Comparison of ENCODE assay signal across 21 cellular contexts in the genomic region with DNA sequence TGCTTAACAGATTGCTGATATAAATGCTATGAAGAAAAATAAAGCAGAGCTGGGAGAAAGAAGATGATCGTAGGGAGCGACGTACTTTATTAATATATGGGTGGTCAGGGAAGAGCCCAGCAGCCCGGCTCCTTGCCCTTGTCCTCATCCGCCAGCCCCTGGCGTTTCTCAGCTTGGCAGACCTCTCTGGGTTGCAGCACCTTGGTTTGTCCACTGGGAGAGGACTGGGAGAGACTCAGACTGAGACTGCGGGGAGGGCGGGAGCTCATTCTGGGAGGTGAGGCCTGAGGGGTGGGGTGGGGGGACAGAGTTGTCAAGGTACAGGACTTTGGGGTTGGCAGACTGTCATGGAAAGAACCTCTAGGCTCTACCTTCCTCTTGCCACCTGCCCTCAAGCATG. TPM values are rescaled to one million over a fixed set of nuclear protein-coding genes. Genes with fewer than 3 reads are reported as not detected.
DNase-seq lines count a peak whose midpoint lies in the region; ATAC-seq, FAIRE-seq and TF ChIP-seq lines count a peak whose summit lies in the region.
"Had no signal": no experiment of that assay in that cellular context is flagged by ENCODE, and none has a peak within 500 bp of the region (broad histone marks: within the 10 kb centered on the region; RNA-seq: fewer than 3 reads in every experiment).

No MANE protein-coding gene starts in this region.

- no peaks in the 10 kb centered on the region for H3K36me3 Mint-ChIP-seq in WTC11
- H3K36me3 Mint-ChIP-seq: CD8-positive, alpha-beta memory T cell had no signal

- H3K27ac ChIP-seq in kidney (ENCODE audit: low read depth in 2 of 2, low read length in 2 of 2), result no peak overlapping the region
- H3K27ac ChIP-seq: neutrophil, SJSA1 had no signal

- intact Hi-C loops in kidney (cut with DNase I), result no loop called here

- no peaks in the 10 kb centered on the region; the same call in 1 of the 2 replicates for H3K27me3 Mint-ChIP-seq in WTC11 (ENCODE audit: low read depth)
- H3K27me3 Mint-ChIP-seq: CD8-positive, alpha-beta memory T cell had no signal

- peak; percentile 83 for ATAC-seq in WTC11

- H3K4me3 ChIP-seq in GM12864 (ENCODE audit: low read depth, low read length) (no peak overlapping the region), kidney (ENCODE audit: low read length in 2 of 2) (no peak overlapping the region)
- H3K4me3 ChIP-seq: SJSA1, stomach had no signal

- no peak for DNase-seq in GM12864 (ENCODE audit: low read depth)
- peak; percentile 49 for DNase-seq in WTC11 (ENCODE audit: low spot score)
- peak; percentile 59 for DNase-seq in kidney
- no peak for DNase-seq in NCI-H2107 treated with DMSO at 0.1 percent for 48 hours (lab: John Stamatoyannopoulos, UW; ENCODE audit: unreplicated experiment)
- no peak for DNase-seq in stimulated activated CD4-positive, alpha-beta T cell treated with anti-CD3 and anti-CD28 coated beads, Interleukin-4, amount 100 ng/mL, for 4 hours
- DNase-seq in GM13976 (ENCODE audit: low spot score), result no peak
- DNase-seq: activated CD8-positive, alpha-beta memory T cell treated with anti-CD3 and anti-CD28 coated beads, Interleukin-2, amount 50 U/mL, for 48 hours; activated naive CD4-positive, alpha-beta T cell; CD8-positive, alpha-beta memory T cell; NCI-H1417; NCI-H748 treated with DMSO at 0.1 percent for 48 hours; retina; stomach; T-helper 9 cell had no signal

- peaks cover 9 to 38% of the 10 kb centered on the region in 2 donors for H3K4me1 ChIP-seq in kidney (ENCODE audit: control insufficient read depth in 1 of 2, insufficient read depth in 1 of 2, low read depth in 1 of 2, low read length in 2 of 2)

- no peaks in the 10 kb centered on the region for H3K36me3 ChIP-seq in kidney (ENCODE audit: control insufficient read depth in 1 of 2, insufficient read depth in 2 of 2, low read length in 2 of 2)
- H3K36me3 ChIP-seq: neutrophil, SJSA1, stomach had no signal

- in situ Hi-C loops in GM13976 (cut with MboI; ENCODE audit: low sequenced_read_pairs, unreplicated experiment), result no loop called here

- H3K9ac ChIP-seq in kidney (ENCODE audit: low read length in 2 of 2), result no peak overlapping the region

- no peak for FAIRE-seq in kidney (lab: Jason Lieb, UNC)
- FAIRE-seq: astrocyte, colon, endothelial cell of umbilical vein, frontal cortex had no signal

- H3K9me3 Mint-ChIP-seq in WTC11, result no peaks in the 10 kb centered on the region
- H3K9me3 Mint-ChIP-seq: CD8-positive, alpha-beta memory T cell had no signal

- peaks cover 37% of the 10 kb centered on the region for H3K4me1 Mint-ChIP-seq in WTC11

- TF ChIP-seq CTCF in GM12864 (IDR thresholded peaks at IDR 0.05; ENCODE audit: low read depth, low read length, missing control alignments), result peak; percentile 1
- no peak for TF ChIP-seq CTCF in WTC11 (IDR thresholded peaks at IDR 0.05)
- no peak for TF ChIP-seq CTCF in kidney (IDR thresholded peaks at IDR 0.05; ENCODE audit: borderline replicate concordance, extremely low read depth, insufficient read depth)
- no peak for TF ChIP-seq CTCF in GM13976 (IDR thresholded peaks at IDR 0.05; ENCODE audit: borderline replicate concordance, control extremely low read depth, extremely low read depth, insufficient read depth, missing control alignments)

- POLR2A ChIA-PET in WTC11 (lab: Charles Lee), result interaction anchor here (0.9 kb wide), 1 partner anchor 19 kb away, joined by 7 read pairs; no protein-coding TSS in a partner anchor

- no peak overlapping the region for H3K4me3 Mint-ChIP-seq in WTC11
- H3K4me3 Mint-ChIP-seq: CD8-positive, alpha-beta memory T cell had no signal

- H3K9me3 ChIP-seq in kidney (ENCODE audit: control insufficient read depth in 1 of 2, low read length in 2 of 2), result no peaks in the 10 kb centered on the region
- H3K9me3 ChIP-seq: neutrophil, SJSA1, stomach had no signal

- CTCF ChIA-PET in WTC11 (lab: Charles Lee), result interaction anchor here (0.6 to 5.7 kb wide), 20 partner anchors 10 to 197 kb away, joined by 3 to 52 read pairs (median 4); a partner anchor contains a TSS

- no peak overlapping the region for H3K27ac Mint-ChIP-seq in WTC11

TF ChIP-seq in WTC11, 78 proteins besides CTCF, POLR2A, EP300 and RAD21 (continues in another document):
- TF ChIP-seq, protein P1, sequence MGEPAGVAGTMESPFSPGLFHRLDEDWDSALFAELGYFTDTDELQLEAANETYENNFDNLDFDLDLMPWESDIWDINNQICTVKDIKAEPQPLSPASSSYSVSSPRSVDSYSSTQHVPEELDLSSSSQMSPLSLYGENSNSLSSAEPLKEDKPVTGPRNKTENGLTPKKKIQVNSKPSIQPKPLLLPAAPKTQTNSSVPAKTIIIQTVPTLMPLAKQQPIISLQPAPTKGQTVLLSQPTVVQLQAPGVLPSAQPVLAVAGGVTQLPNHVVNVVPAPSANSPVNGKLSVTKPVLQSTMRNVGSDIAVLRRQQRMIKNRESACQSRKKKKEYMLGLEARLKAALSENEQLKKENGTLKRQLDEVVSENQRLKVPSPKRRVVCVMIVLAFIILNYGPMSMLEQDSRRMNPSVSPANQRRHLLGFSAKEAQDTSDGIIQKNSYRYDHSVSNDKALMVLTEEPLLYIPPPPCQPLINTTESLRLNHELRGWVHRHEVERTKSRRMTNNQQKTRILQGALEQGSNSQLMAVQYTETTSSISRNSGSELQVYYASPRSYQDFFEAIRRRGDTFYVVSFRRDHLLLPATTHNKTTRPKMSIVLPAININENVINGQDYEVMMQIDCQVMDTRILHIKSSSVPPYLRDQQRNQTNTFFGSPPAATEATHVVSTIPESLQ (CRISPR knock-in tag; IDR thresholded peaks at IDR 0.05), result no peak
- no peak for TF ChIP-seq SP1 (CRISPR knock-in tag; conservative IDR thresholded peaks at IDR 0.05)
- TF ChIP-seq JAZF1 (CRISPR knock-in tag; IDR thresholded peaks at IDR 0.05), result no peak
- TF ChIP-seq NFYB (CRISPR knock-in tag; conservative IDR thresholded peaks at IDR 0.05; ENCODE audit: low read depth), result no peak
- TF ChIP-seq, protein P2, sequence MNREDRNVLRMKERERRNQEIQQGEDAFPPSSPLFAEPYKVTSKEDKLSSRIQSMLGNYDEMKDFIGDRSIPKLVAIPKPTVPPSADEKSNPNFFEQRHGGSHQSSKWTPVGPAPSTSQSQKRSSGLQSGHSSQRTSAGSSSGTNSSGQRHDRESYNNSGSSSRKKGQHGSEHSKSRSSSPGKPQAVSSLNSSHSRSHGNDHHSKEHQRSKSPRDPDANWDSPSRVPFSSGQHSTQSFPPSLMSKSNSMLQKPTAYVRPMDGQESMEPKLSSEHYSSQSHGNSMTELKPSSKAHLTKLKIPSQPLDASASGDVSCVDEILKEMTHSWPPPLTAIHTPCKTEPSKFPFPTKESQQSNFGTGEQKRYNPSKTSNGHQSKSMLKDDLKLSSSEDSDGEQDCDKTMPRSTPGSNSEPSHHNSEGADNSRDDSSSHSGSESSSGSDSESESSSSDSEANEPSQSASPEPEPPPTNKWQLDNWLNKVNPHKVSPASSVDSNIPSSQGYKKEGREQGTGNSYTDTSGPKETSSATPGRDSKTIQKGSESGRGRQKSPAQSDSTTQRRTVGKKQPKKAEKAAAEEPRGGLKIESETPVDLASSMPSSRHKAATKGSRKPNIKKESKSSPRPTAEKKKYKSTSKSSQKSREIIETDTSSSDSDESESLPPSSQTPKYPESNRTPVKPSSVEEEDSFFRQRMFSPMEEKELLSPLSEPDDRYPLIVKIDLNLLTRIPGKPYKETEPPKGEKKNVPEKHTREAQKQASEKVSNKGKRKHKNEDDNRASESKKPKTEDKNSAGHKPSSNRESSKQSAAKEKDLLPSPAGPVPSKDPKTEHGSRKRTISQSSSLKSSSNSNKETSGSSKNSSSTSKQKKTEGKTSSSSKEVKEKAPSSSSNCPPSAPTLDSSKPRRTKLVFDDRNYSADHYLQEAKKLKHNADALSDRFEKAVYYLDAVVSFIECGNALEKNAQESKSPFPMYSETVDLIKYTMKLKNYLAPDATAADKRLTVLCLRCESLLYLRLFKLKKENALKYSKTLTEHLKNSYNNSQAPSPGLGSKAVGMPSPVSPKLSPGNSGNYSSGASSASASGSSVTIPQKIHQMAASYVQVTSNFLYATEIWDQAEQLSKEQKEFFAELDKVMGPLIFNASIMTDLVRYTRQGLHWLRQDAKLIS (CRISPR knock-in tag; IDR thresholded peaks at IDR 0.05; ENCODE audit: borderline replicate concordance), result no peak
- TF ChIP-seq FOXJ3 (CRISPR knock-in tag; IDR thresholded peaks at IDR 0.05; ENCODE audit: borderline replicate concordance), result no peak
- TF ChIP-seq, protein P3, sequence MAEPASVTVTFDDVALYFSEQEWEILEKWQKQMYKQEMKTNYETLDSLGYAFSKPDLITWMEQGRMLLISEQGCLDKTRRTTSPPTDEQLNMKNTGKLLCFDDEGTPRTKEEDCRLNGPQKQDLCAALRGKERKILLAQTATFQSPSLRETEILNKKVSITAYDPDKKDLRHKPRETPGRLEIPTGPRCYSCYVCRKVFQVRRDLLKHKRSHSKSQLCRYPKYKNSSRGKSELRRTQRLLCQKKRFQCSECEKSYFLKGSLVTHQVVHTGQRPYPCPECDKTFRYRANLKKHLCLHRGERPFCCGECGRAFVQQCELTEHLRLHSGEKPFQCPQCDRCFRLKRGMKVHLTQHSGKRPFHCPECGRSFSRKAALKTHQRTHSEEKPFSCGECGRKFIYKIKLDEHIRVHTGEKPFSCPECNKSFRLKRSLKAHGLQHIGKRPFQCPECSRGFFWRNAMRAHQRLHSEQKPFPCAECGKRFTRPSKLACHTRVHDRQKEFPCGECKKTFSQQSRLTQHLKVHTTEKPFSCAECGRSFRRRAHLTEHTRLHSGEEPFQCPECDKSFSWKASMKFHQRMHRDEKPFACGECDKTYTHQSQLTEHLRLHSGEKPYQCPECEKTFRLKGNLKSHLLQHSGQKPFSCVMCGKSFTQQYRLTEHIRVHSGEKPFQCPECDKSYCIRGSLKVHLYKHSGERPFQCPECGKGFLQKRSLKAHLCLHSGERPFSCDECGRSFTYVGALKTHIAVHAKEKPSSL (CRISPR knock-in tag; conservative IDR thresholded peaks at IDR 0.05), result no peak
- no peak for TF ChIP-seq GABPB1 (CRISPR knock-in tag; IDR thresholded peaks at IDR 0.05)
- no peak for TF ChIP-seq ZNF396 (CRISPR knock-in tag; IDR thresholded peaks at IDR 0.05; ENCODE audit: borderline replicate concordance)

RNA-seq across cellular contexts. Expression of a gene that starts 3.3 kb away (rescaled TPM):
- 0.33 TPM in 1 of 3 replicates, not detected in the others for total RNA-seq in WTC11 (2021)
- 8.4 TPM for total RNA-seq in kidney
- polyA plus RNA-seq in kidney (ENCODE audit: insufficient read depth, low read depth, low replicate concordance), result 2.5 TPM
- total RNA-seq: CD8-positive, alpha-beta memory T cell; frontal cortex; mucosa of gallbladder; stomach had no signal
- polyA plus RNA-seq: CD8-positive, alpha-beta memory T cell had no signal

RNA-seq across cellular contexts. Expression of a gene that starts 6.7 kb away (rescaled TPM):
- 22.7 to 32.0 TPM (median 31.7 TPM) in 3 replicates for total RNA-seq in WTC11 (2021)
- total RNA-seq in kidney, result 141 TPM
- 204 TPM for polyA plus RNA-seq in kidney (ENCODE audit: insufficient read depth, low read depth, low replicate concordance)
- total RNA-seq: endothelial cell of umbilical vein had no signal

RNA-seq across cellular contexts. Expression of a gene that starts 11.6 kb away (rescaled TPM):
- total RNA-seq in WTC11 (2021) (not detected in 3 replicates), kidney (0.91 TPM)
- 1.9 TPM for polyA plus RNA-seq in kidney (ENCODE audit: insufficient read depth, low read depth, low replicate concordance)
- total RNA-seq: endothelial cell of umbilical vein, frontal cortex, mucosa of gallbladder, SJSA1, stomach had no signal
- polyA plus RNA-seq: endothelial cell of umbilical vein, stomach had no signal

RNA-seq across cellular contexts. Expression of a gene that starts 13.3 kb away (rescaled TPM):
- total RNA-seq in WTC11 (2021) (0.74 to 1.6 TPM (median 0.80 TPM) in 3 replicates), kidney (152 TPM)
- 416 TPM for polyA plus RNA-seq in kidney (ENCODE audit: insufficient read depth, low read depth, low replicate concordance)
- total RNA-seq: frontal cortex had no signal

RNA-seq across cellular contexts. Expression of a gene that starts 16.5 kb away (rescaled TPM):
- total RNA-seq in WTC11 (2021) (19.2 to 32.0 TPM (median 30.8 TPM) in 3 replicates), kidney (1,542 TPM)
- polyA plus RNA-seq in kidney (ENCODE audit: insufficient read depth, low read depth, low replicate concordance), result 1,580 TPM

Comparison
In these comparisons a context has a peak if more than half of its experiments do, and no peak if none do; other contexts are left out.
1. DNase-seq: peak in WTC11 (single experiment) and kidney (single experiment); none in GM12864 (single experiment), NCI-H2107 treated with DMSO at 0.1 percent for 48 hours (single experiment), stimulated activated CD4-positive, alpha-beta T cell treated with anti-CD3 and anti-CD28 coated beads, Interleukin-4, amount 100 ng/mL, for 4 hours (0 of 2) and GM13976 (single experiment).